In the genomic region with DNA sequence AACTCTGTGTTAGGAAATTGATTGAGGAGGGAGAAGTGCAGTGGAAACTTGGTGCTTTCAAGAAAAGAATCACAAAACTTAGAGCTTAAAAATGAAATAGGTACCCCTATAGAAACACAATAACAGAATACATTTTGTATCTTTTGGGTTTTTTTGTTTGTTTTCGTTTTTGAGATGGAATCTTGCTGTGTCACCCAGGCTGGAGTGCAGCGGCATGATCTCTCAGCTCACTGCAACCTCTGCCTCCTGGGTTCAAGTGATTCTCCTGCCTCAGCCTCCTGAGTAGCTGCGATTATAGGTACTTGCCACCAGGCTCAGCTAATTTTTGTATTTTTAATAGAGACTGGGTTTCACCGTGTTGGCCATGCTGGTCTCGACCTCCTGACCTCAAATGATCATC, we compare ENCODE assay signal across 7 cellular contexts.
"Had no signal": no experiment of that assay in that cellular context is flagged by ENCODE, and none has a peak within 500 bp of the region (broad histone marks: within the 10 kb centered on the region; RNA-seq: fewer than 3 reads in every experiment).

No MANE protein-coding gene starts in this region.

- H3K27ac Mint-ChIP-seq: HFFc6 had no signal

- H3K4me3 Mint-ChIP-seq: H9, HFFc6 had no signal

- DNase-seq: GM23248, H9, HFFc6, IMR-90, KBM-7 had no signal

- H3K9ac ChIP-seq: GM23248, KMS-11 had no signal

- ATAC-seq: HCT116 had no signal

- H3K9me3 Mint-ChIP-seq: H9, HFFc6 had no signal

- H3K4me3 ChIP-seq: GM23248 had no signal
